In the genomic region with DNA sequence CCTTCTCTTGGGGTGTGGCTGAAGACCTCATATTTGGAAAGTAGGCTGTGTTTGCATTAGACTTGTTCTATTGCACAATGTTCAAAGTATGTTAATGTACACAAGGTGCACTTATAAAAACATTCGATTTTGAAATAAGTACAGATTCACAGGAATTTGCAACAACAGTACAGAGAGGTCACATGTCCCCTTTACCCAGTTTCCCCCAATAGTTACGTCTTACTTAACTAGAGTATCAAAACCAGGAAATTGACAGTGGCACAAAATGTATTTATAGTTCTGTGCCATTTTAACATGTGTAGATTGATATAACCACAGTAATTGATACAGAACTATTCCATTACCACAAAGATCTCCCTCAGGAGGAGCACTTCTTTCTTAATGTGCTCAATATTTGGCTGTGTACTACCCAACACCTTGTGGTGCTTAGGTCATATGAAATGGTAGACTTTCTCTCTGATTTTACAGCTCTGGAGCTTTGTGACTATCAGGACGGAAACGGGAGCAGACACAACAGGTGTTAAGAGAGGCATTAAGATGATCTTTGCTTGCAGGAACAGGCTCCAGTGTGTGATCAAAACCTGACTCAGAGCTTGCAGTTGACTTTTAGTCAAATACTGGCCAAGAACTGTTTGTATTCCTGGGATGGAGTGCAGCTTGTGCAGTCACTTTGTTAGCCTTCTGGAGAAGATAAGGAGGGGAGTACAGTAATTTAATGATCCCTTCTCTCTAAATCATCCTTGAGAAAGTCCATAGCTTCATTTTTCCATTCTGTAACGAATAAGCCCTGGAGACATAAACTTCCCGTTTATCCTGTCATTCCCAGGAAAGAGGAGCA, we compare ENCODE assay signal across 10 cellular contexts. TPM values are rescaled to one million over a fixed set of nuclear protein-coding genes. Genes with fewer than 3 reads are reported as not detected.
A peak's percentile ranks its signal among the peaks of the same experiment; 100 is the strongest.
DNase-seq lines count a peak whose midpoint lies in the region; ATAC-seq, FAIRE-seq and TF ChIP-seq lines count a peak whose summit lies in the region.
"Had no signal": no experiment of that assay in that cellular context is flagged by ENCODE, and none has a peak within 500 bp of the region (broad histone marks: within the 10 kb centered on the region; RNA-seq: fewer than 3 reads in every experiment).

No MANE protein-coding gene starts in this region.

- DNase-seq in HT1080 (ENCODE audit: low read depth): peak; percentile 39
- no peak for DNase-seq in breast epithelium (ENCODE audit: low spot score in 2 of 2)
- DNase-seq in nucleus accumbens (lab: John Stamatoyannopoulos, UW): no peak
- DNase-seq in GM19239 (ENCODE audit: insufficient read length, low spot score): no peak
- DNase-seq in NCI-H1436 treated with DMSO at 0.1 percent for 48 hours (lab: John Stamatoyannopoulos, UW): no peak
- DNase-seq: DMS79 treated with DMSO at 0.1 percent for 48 hours had no signal

- TF ChIP-seq POLR2A in breast epithelium (IDR thresholded peaks at IDR 0.05): no peak

- H3K9me3 ChIP-seq in breast epithelium (no peaks in the 10 kb centered on the region), mucosa of rectum (ENCODE audit: control insufficient read depth in 2 of 2, low read length in 2 of 2) (no peaks in the 10 kb centered on the region)

- no peak for FAIRE-seq in GM19239 (lab: Jason Lieb, UNC)
- FAIRE-seq: colon had no signal

- H3K27me3 ChIP-seq in breast epithelium: no peaks in the 10 kb centered on the region
- H3K27me3 ChIP-seq in mucosa of rectum (ENCODE audit: control insufficient read depth in 2 of 2, insufficient read depth in 2 of 2, low read length in 2 of 2): no peaks in the 10 kb centered on the region

- no peak for TF ChIP-seq CTCF in 22Rv1 (IDR thresholded peaks at IDR 0.05)
- no peak for TF ChIP-seq CTCF in breast epithelium (IDR thresholded peaks at IDR 0.05)

- H3K27ac ChIP-seq in 22Rv1 (peak overlapping the region; percentile 33), breast epithelium (peak overlapping the region; percentile 96 to 99), mucosa of rectum (ENCODE audit: low read depth in 2 of 2, low read length in 2 of 2) (peak overlapping the region; percentile 26 to 69)

- H3K36me3 ChIP-seq in breast epithelium (no peaks in the 10 kb centered on the region), mucosa of rectum (ENCODE audit: control insufficient read depth in 2 of 2, insufficient read depth in 2 of 2, low read length in 2 of 2) (no peaks in the 10 kb centered on the region)

- H3K9ac ChIP-seq in mucosa of rectum (ENCODE audit: low read depth in 1 of 2, low read length in 2 of 2): no peak overlapping the region

- intact Hi-C loops in breast epithelium (cut with DNase I; ENCODE audit: low total_unique reads): loop anchor here (5.0 kb wide), 1 partner anchor 50 kb away; no protein-coding TSS in a partner anchor

- ATAC-seq in GM19452 (IDR thresholded peaks at IDR 0.05; ENCODE audit: unreplicated experiment): no peak

- peaks cover 4 to 18% of the 10 kb centered on the region in 2 donors for H3K4me1 ChIP-seq in breast epithelium
- peaks cover 6 to 24% of the 10 kb centered on the region in 2 donors for H3K4me1 ChIP-seq in mucosa of rectum (ENCODE audit: control insufficient read depth in 2 of 2, insufficient read depth in 2 of 2, low read length in 2 of 2)

- H3K4me3 ChIP-seq in breast epithelium (no peak overlapping the region), mucosa of rectum (ENCODE audit: low read length in 2 of 2) (peak overlapping the region in 1 of 2 donors; percentile 26)

RNA-seq across cellular contexts. Expression of gene STOM, which starts 2.7 kb away (rescaled TPM):
- 3.9 and 5.4 TPM in 2 replicates for total RNA-seq in HT1080 (2014; rRNA removed; shearing (Covaris generic))
- 11.5 and 12.5 TPM in 2 replicates for polyA plus RNA-seq in HT1080 (2015; cell fraction: cytosol; rRNA removed)
- polyA plus RNA-seq in HT1080 (2015; cell fraction: nucleus; rRNA removed): 6.0 and 7.7 TPM in 2 replicates
- total RNA-seq in breast epithelium: 100 to 1,000 TPM; 263 to 444 (median 334) TPM

Comparison
In these comparisons a context has a peak if more than half of its experiments do, and no peak if none do; other contexts are left out.
1. H3K27ac ChIP-seq: peak in every context shown above with its lines; median percentile 98 in breast epithelium; 48 in mucosa of rectum; 33 in 22Rv1.
2. RNA of gene STOM, which starts 2.7 kb away (total RNA-seq): 263 to 444 TPM in breast epithelium; 3.9 to 5.4 TPM in HT1080; every median in the first group is over 10 times any median in the second.